ENCODE assay signal across 8 cellular contexts in genomic region chr11:72015511-72016061, GRCh38. TPM values are rescaled to one million over a fixed set of nuclear protein-coding genes. Genes with fewer than 3 reads are reported as not detected.
DNase-seq lines count a peak whose midpoint lies in the region; ATAC-seq and TF ChIP-seq lines count a peak whose summit lies in the region.

No MANE protein-coding gene starts in this region.

- H2BK20ac ChIP-seq in H9 (ENCODE audit: low read depth, low read length, poor library complexity, severe bottlenecking): no peak overlapping the region

- no peaks in the 10 kb centered on the region for H3K79me1 ChIP-seq in H9 (ENCODE audit: insufficient read depth, low read depth, low read length, poor library complexity, severe bottlenecking)

- H4K91ac ChIP-seq in H9 (ENCODE audit: insufficient read length, low read depth, low read length): no peak overlapping the region

- no peak for ATAC-seq in HG03571 (IDR thresholded peaks at IDR 0.05; ENCODE audit: unreplicated experiment)

- H3K14ac ChIP-seq in H9 (ENCODE audit: insufficient read depth, low read length): no peak overlapping the region

- H4K20me1 ChIP-seq in H9 (ENCODE audit: control insufficient read depth, insufficient read depth, insufficient read length): no peaks in the 10 kb centered on the region

- TF ChIP-seq RAD21 in liver (IDR thresholded peaks at IDR 0.05): peak in 1 of 2 donors; percentile 25

- DNase-seq in CD1c-positive myeloid dendritic cell (ENCODE audit: extremely low spot score) (peak; percentile 36), H9 (peak; percentile 63), KG1 (lab: John Stamatoyannopoulos, UW) (no peak), epidermal melanocyte (ENCODE audit: insufficient read length, low spot score) (no peak), occipital lobe (lab: John Stamatoyannopoulos, UW) (no peak)
- DNase-seq in activated T-helper 1 cell treated with anti-CD3 and anti-CD28 coated beads, Interleukin-12 subunit alpha, Interleukin-12 subunit beta, Interleukin-2, Interleukin-4 antibody, amounts not matched to agents 30 ng/mL and 10 ng/mL and 1 ng/mL, durations not matched to agents 14 hours and 24 hours and 36 hours (ENCODE audit: low spot score): no peak

- H2AK5ac ChIP-seq in H9 (ENCODE audit: insufficient read length, low read length): no peak overlapping the region

- peaks cover 30 to 95% (median 70%) of the 10 kb centered on the region in 4 donors for H3K36me3 ChIP-seq in liver (ENCODE audit: control insufficient read depth in 4 of 4, insufficient read depth in 3 of 4, low read depth in 1 of 4, low read length in 3 of 4)

- TF ChIP-seq CTCF in H9 (conservative IDR thresholded peaks at IDR 0.05): peak; percentile 63
- TF ChIP-seq CTCF in liver (IDR thresholded peaks at IDR 0.05; ENCODE audit: low read depth, low read length, missing input control): peak; percentile 15

- H3K4ac ChIP-seq in H9 (ENCODE audit: low read depth, low read length): no peak overlapping the region

- H3K9me3 Mint-ChIP-seq in H9: no peaks in the 10 kb centered on the region
- H3K9me3 Mint-ChIP-seq in activated T-helper 1 cell treated with anti-CD3 and anti-CD28 coated beads, Interleukin-12 subunit alpha, Interleukin-12 subunit beta, Interleukin-2, Interleukin-4 antibody, amounts not matched to agents 30 ng/mL and 10 ng/mL and 1 ng/mL, durations not matched to agents 14 hours and 24 hours and 36 hours: no peaks in the 10 kb centered on the region

- intact Hi-C loops in activated T-helper 1 cell treated with anti-CD3 and anti-CD28 coated beads, Interleukin-12 subunit alpha, Interleukin-12 subunit beta, Interleukin-2, Interleukin-4 antibody, amounts not matched to agents 30 ng/mL and 10 ng/mL and 1 ng/mL, durations not matched to agents 14 hours and 24 hours and 36 hours (cut with micrococcal nuclease): no loop called here

- peak overlapping the region in 2 of 3 experiments; percentile 68 to 89; a peak in 2 of 7 replicates for H3K27ac Mint-ChIP-seq in H9
- H3K27ac Mint-ChIP-seq in activated T-helper 1 cell treated with anti-CD3 and anti-CD28 coated beads, Interleukin-12 subunit alpha, Interleukin-12 subunit beta, Interleukin-2, Interleukin-4 antibody, amounts not matched to agents 30 ng/mL and 10 ng/mL and 1 ng/mL, durations not matched to agents 14 hours and 24 hours and 36 hours: peak overlapping the region; percentile 21

- no peak overlapping the region for H2BK5ac ChIP-seq in H9 (ENCODE audit: insufficient read length, low read length)

- H2BK120ac ChIP-seq in H9 (ENCODE audit: low read depth, low read length, poor library complexity, severe bottlenecking): no peak overlapping the region

- no peak overlapping the region for H3T11ph ChIP-seq in H9 (ENCODE audit: low read length)

- no peak overlapping the region for H3K4me2 ChIP-seq in H9 (ENCODE audit: insufficient read depth, insufficient read length, low read length)

- H3K27ac ChIP-seq in H9 (ENCODE audit: insufficient read length, low read depth, low read length) (no peak overlapping the region), liver (ENCODE audit: low read depth in 1 of 2, low read length in 2 of 2) (no peak overlapping the region)

- no peak overlapping the region for H4K8ac ChIP-seq in H9 (replicated peaks; ENCODE audit: insufficient read length, low read depth, low read length)

- peaks cover 2% of the 10 kb centered on the region; the same call in 1 of the 2 replicates for H3K27me3 Mint-ChIP-seq in H9 (ENCODE audit: low read depth)
- no peaks in the 10 kb centered on the region for H3K27me3 Mint-ChIP-seq in activated T-helper 1 cell treated with anti-CD3 and anti-CD28 coated beads, Interleukin-12 subunit alpha, Interleukin-12 subunit beta, Interleukin-2, Interleukin-4 antibody, amounts not matched to agents 30 ng/mL and 10 ng/mL and 1 ng/mL, durations not matched to agents 14 hours and 24 hours and 36 hours (ENCODE audit: insufficient read depth)

- H3K27me3 ChIP-seq in H9 (ENCODE audit: insufficient read depth, low read length): no peaks in the 10 kb centered on the region
- no peaks in the 10 kb centered on the region for H3K27me3 ChIP-seq in liver (ENCODE audit: control insufficient read depth in 4 of 4, insufficient read depth in 4 of 4, low read length in 3 of 4)

- H3K4me3 ChIP-seq in liver (ENCODE audit: low read depth in 1 of 3, low read length in 3 of 3): no peak overlapping the region

- H3K9ac ChIP-seq in H9 (ENCODE audit: extremely low read depth, insufficient read length, low read length): no peak overlapping the region
- no peak overlapping the region for H3K9ac ChIP-seq in liver (ENCODE audit: low read depth in 1 of 2, low read length in 2 of 2)

- no peak overlapping the region for H3K23ac ChIP-seq in H9 (ENCODE audit: insufficient read length, low read depth, low read length)

- no peak overlapping the region for H3K18ac ChIP-seq in H9 (ENCODE audit: insufficient read length, low read depth, low read length)

- H3K23me2 ChIP-seq in H9 (ENCODE audit: insufficient read length, low read depth, low read length, poor library complexity, severe bottlenecking): no peaks in the 10 kb centered on the region

- no peak overlapping the region for H2BK15ac ChIP-seq in H9 (ENCODE audit: low read depth, low read length)

- H3K36me3 Mint-ChIP-seq in H9 (ENCODE audit: insufficient read depth in 1 of 3, low read depth in 3 of 3): peaks cover 61 to 95% (median 94%) of the 10 kb centered on the region in 3 experiments
- H3K36me3 Mint-ChIP-seq in activated T-helper 1 cell treated with anti-CD3 and anti-CD28 coated beads, Interleukin-12 subunit alpha, Interleukin-12 subunit beta, Interleukin-2, Interleukin-4 antibody, amounts not matched to agents 30 ng/mL and 10 ng/mL and 1 ng/mL, durations not matched to agents 14 hours and 24 hours and 36 hours (ENCODE audit: low read depth): peaks cover 62% of the 10 kb centered on the region

- H3K4me1 Mint-ChIP-seq in H9: no peaks in the 10 kb centered on the region
- no peaks in the 10 kb centered on the region for H3K4me1 Mint-ChIP-seq in activated T-helper 1 cell treated with anti-CD3 and anti-CD28 coated beads, Interleukin-12 subunit alpha, Interleukin-12 subunit beta, Interleukin-2, Interleukin-4 antibody, amounts not matched to agents 30 ng/mL and 10 ng/mL and 1 ng/mL, durations not matched to agents 14 hours and 24 hours and 36 hours (ENCODE audit: low read depth)

- H2BK12ac ChIP-seq in H9 (ENCODE audit: insufficient read length, low read depth, low read length): no peak overlapping the region

- peak overlapping the region in 1 of 2 experiments; percentile 32; a peak in 1 of 5 replicates for H3K4me3 Mint-ChIP-seq in H9
- no peak overlapping the region for H3K4me3 Mint-ChIP-seq in activated T-helper 1 cell treated with anti-CD3 and anti-CD28 coated beads, Interleukin-12 subunit alpha, Interleukin-12 subunit beta, Interleukin-2, Interleukin-4 antibody, amounts not matched to agents 30 ng/mL and 10 ng/mL and 1 ng/mL, durations not matched to agents 14 hours and 24 hours and 36 hours

- H3K4me1 ChIP-seq in H9 (ENCODE audit: insufficient read depth, low read length) (no peaks in the 10 kb centered on the region), liver (ENCODE audit: control insufficient read depth in 4 of 4, insufficient read depth in 4 of 4, low read length in 3 of 4) (peaks cover 2 to 16% (median 8%) of the 10 kb centered on the region in 4 donors)

- no peak overlapping the region for H3K56ac ChIP-seq in H9 (ENCODE audit: insufficient read length, low read depth, low read length)

- no peaks in the 10 kb centered on the region for H3K9me3 ChIP-seq in H9 (ENCODE audit: control insufficient read depth, low read depth, low read length)
- H3K9me3 ChIP-seq in liver (ENCODE audit: control insufficient read depth in 4 of 4, low read length in 3 of 4): no peaks in the 10 kb centered on the region

- WGBS in H9 (ENCODE audit: extremely low coverage, insufficient read length, low lambda C conversion rate): no CpG with 5 or more reads among the region's 10 CpGs
- 94% methylated on average over 10 of the region's 10 CpGs for WGBS in liver

- H2AFZ ChIP-seq in H9 (ENCODE audit: low read length): no peak overlapping the region

- no peaks in the 10 kb centered on the region for H3K79me2 ChIP-seq in H9 (ENCODE audit: insufficient read depth, low read length)

- no peak overlapping the region for H4K5ac ChIP-seq in H9 (ENCODE audit: insufficient read length, low read depth, low read length)

TF ChIP-seq in liver, 16 proteins besides CTCF, POLR2A, EP300 and RAD21 (continues in another document):
- TF ChIP-seq MAX (IDR thresholded peaks at IDR 0.05) (no peak), GABPA (IDR thresholded peaks at IDR 0.05 in 1 of 2, conservative IDR thresholded peaks at IDR 0.05 in 1 of 2) (no peak), JUND (IDR thresholded peaks at IDR 0.05) (no peak), YY1 (IDR thresholded peaks at IDR 0.05) (no peak), HNF4A (conservative IDR thresholded peaks at IDR 0.05) (no peak), FOXA1 (IDR thresholded peaks at IDR 0.05) (no peak), ATF3 (IDR thresholded peaks at IDR 0.05) (no peak), EGR1 (IDR thresholded peaks at IDR 0.05; ENCODE audit: low read depth in 2 of 2) (no peak)

RNA-seq across cellular contexts. Expression of gene IL18BP, which starts 16.9 kb away (rescaled TPM):
- total RNA-seq in H9 (2021): 10.2 and 10.6 TPM in 2 replicates
- total RNA-seq in activated T-helper 1 cell treated with anti-CD3 and anti-CD28 coated beads, Interleukin-12 subunit alpha, Interleukin-12 subunit beta, Interleukin-2, Interleukin-4 antibody, amounts not matched to agents 30 ng/mL and 10 ng/mL and 1 ng/mL, durations not matched to agents 14 hours and 24 hours and 36 hours: 15.6 and 18.5 TPM in 2 replicates
- 1 to 10 TPM; 2.4 to 5.9 TPM for total RNA-seq in liver
- polyA plus RNA-seq in liver: 1 to 10 TPM; 2.6 to 6.3 TPM
- 2.7 TPM for total RNA-seq in occipital lobe

Comparison
In these comparisons a context has a peak if more than half of its experiments do, and no peak if none do; other contexts are left out.
1. DNase-seq: peak in CD1c-positive myeloid dendritic cell (single experiment) and H9 (single experiment); none in activated T-helper 1 cell treated with anti-CD3 and anti-CD28 coated beads, Interleukin-12 subunit alpha, Interleukin-12 subunit beta, Interleukin-2, Interleukin-4 antibody, amounts not matched to agents 30 ng/mL and 10 ng/mL and 1 ng/mL, durations not matched to agents 14 hours and 24 hours and 36 hours (single experiment), KG1 (single experiment), epidermal melanocyte (single experiment) and occipital lobe (single experiment).